ENCODE assay signal across 22 cellular contexts in genomic region chr2:231984992-231985391, GRCh38. TPM values are rescaled to one million over a fixed set of nuclear protein-coding genes. Genes with fewer than 3 reads are reported as not detected.
"Had no signal": no experiment of that assay in that cellular context is flagged by ENCODE, and none has a peak within 500 bp of the region (broad histone marks: within the 10 kb centered on the region; RNA-seq: fewer than 3 reads in every experiment).

No MANE protein-coding gene starts in this region.

- H3K4me1 ChIP-seq: SJSA1 had no signal

- H3K9me3 ChIP-seq: MG63, SJSA1 had no signal

- H3K27me3 ChIP-seq: MG63, SJSA1 had no signal

- DNase-seq: Karpas-422, KG1, NCI-H1092 treated with DMSO at 0.1 percent for 48 hours, NCI-H1436, NCI-H187, NCI-H2029, NCI-H2081 treated with DMSO at 0.1 percent for 48 hours, NCI-H2171, NCI-H226, NCI-H446, NCI-H510A, NCI-H524 treated with DMSO at 0.1 percent for 48 hours, NCI-H69, NCI-H774, Right ventricle myocardium superior, RPMI8226, SIG-M5 had no signal

- H3K4me3 ChIP-seq: MG63, SJSA1, SK-N-MC had no signal

- FAIRE-seq: RCC 7860 had no signal

- H3K27ac ChIP-seq: SJSA1, SK-N-MC had no signal

RNA-seq across cellular contexts. Expression of gene NPPC, which starts 58.8 kb away (rescaled TPM):
- total RNA-seq: HT-29, SJSA1 had no signal
